Comparison of ENCODE assay signal across 17 cellular contexts in the genomic region with DNA sequence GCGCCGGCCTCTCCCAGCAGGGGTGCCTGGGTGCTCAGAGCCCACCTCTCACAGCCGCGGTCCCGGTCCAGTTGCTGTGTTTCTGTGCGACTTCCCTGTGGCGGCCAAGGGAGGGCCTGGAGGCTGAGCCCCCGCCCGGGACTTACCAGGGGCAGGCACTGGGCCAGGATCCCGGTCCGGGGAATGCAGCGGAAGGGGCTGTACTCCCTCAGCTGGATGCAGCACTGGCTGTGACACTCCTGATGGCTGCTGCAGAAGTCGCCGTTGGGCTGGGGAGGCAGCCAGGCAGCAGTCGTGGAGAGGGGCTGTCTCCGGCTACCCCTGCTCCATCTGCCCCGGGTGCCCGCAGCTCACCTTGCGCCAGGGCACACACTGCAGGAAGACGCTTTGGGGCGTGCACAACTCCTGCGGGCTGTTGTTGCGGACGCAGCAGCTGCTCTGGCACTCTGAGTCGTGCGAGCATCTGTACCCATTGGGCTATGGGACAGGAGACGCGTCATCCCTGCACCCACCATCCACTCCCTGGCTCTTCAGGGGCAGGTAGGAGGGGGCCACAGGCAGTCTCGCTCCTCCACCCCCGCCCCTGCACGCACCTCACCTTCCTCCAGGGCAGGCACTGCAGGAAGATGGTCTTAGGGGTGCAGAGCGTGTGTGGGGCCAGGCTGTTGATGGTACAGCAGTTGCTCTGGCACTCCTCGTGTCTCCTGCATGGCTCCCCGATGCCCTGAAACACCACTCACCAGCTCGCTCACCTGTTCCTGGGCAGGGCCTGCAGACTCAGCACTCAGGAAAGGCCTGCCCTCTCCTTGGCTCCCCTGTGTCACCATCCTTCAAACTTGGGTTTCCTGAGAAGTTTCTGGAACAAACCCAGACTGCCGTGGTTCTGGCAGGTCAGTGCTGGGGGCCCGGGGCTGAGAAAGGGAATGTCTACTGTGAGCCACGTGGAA. TPM values are rescaled to one million over a fixed set of nuclear protein-coding genes. Genes with fewer than 3 reads are reported as not detected.
DNase-seq lines count a peak whose midpoint lies in the region; ATAC-seq, FAIRE-seq and TF ChIP-seq lines count a peak whose summit lies in the region.
"Had no signal": no experiment of that assay in that cellular context is flagged by ENCODE, and none has a peak within 500 bp of the region (broad histone marks: within the 10 kb centered on the region; RNA-seq: fewer than 3 reads in every experiment).

No MANE protein-coding gene starts in this region.

- peaks cover 45% of the 10 kb centered on the region for H3K27me3 ChIP-seq in CD4-positive, alpha-beta T cell (ENCODE audit: control insufficient read depth, insufficient read depth, low read length)
- H3K27me3 ChIP-seq in adrenal gland (peaks cover 37% of the 10 kb centered on the region), left ventricle myocardium inferior (ENCODE audit: low read depth) (peaks cover 90% of the 10 kb centered on the region), neuronal stem cell (ENCODE audit: control insufficient read depth in 3 of 3, insufficient read depth in 3 of 3, low read depth in 1 of 3, low read length in 3 of 3) (peaks cover 0 to 40% (median 19%) of the 10 kb centered on the region in 3 experiments)

- 44 to 61% (median 52%) methylated on average over 9 to 38 of the region's 38 CpGs for WGBS in adrenal gland, 4 donors
- no CpG with 5 or more reads among the region's 38 CpGs for WGBS in neuronal stem cell (ENCODE audit: extremely low coverage in 2 of 2, insufficient read length in 2 of 2, insufficient replicate concordance in 1 of 2), 2 donors

- H3K4me3 Mint-ChIP-seq in CD4-positive, alpha-beta T cell = no peak overlapping the region
- H3K4me3 Mint-ChIP-seq in natural killer cell = no peak overlapping the region
- H3K4me3 Mint-ChIP-seq in activated CD8-positive, alpha-beta T cell treated with anti-CD3 and anti-CD28 coated beads, Interleukin-2, amount 10 ng/mL, durations not matched to agents 7 days and 5 days = no peak overlapping the region
- H3K4me3 Mint-ChIP-seq: IgD-negative memory B cell, immature natural killer cell had no signal

- peak overlapping the region; percentile 45 for H3K23ac ChIP-seq in neuronal stem cell (ENCODE audit: low read depth, low read length, poor library complexity)

- intact Hi-C loops in CD4-positive, alpha-beta T cell (cut with DNase I, micrococcal nuclease) = no loop called here
- intact Hi-C loops in adrenal gland (cut with DNase I) (no loop called here), left ventricle myocardium inferior (cut with micrococcal nuclease) (no loop called here), natural killer cell (cut with micrococcal nuclease) (no loop called here)

- H2BK120ac ChIP-seq in neuronal stem cell (ENCODE audit: low read depth, low read length) = no peak overlapping the region

- no peaks in the 10 kb centered on the region for H3K79me1 ChIP-seq in neuronal stem cell (ENCODE audit: low read depth, low read length)

- no peak overlapping the region for H3K4ac ChIP-seq in neuronal stem cell (ENCODE audit: low read length)

- TF ChIP-seq POLR2A in adrenal gland (IDR thresholded peaks at IDR 0.05) (no peak), H54 (IDR thresholded peaks at IDR 0.05; ENCODE audit: low read depth, low read length) (no peak)

- peak overlapping the region; percentile 72 for H4K91ac ChIP-seq in neuronal stem cell (ENCODE audit: low read depth, low read length, poor library complexity)

- no peak overlapping the region for H3K27ac ChIP-seq in CD4-positive, alpha-beta T cell (ENCODE audit: low read depth, low read length)
- H3K27ac ChIP-seq in adrenal gland (peak overlapping the region in 3 of 5 donors; percentile 53 to 69 (median 64)), left ventricle myocardium inferior (replicated peaks) (peak overlapping the region; percentile 86), neuronal stem cell (replicated peaks; ENCODE audit: low read length) (no peak overlapping the region)
- H3K27ac ChIP-seq: SJSA1 had no signal

- H3K9ac ChIP-seq in neuronal stem cell (ENCODE audit: low read depth, low read length, poor library complexity) = peak overlapping the region; percentile 60

- peak overlapping the region in 1 of 4 donors; percentile 20 for H3K4me3 ChIP-seq in adrenal gland
- H3K4me3 ChIP-seq in left ventricle myocardium inferior = peak overlapping the region; percentile 66
- no peak overlapping the region for H3K4me3 ChIP-seq in neuronal stem cell (ENCODE audit: low read length in 2 of 2)
- H3K4me3 ChIP-seq: SJSA1 had no signal

- peak overlapping the region; percentile 73 for H2BK12ac ChIP-seq in neuronal stem cell (ENCODE audit: low read length)

- H3K27ac Mint-ChIP-seq in CD4-positive, alpha-beta T cell = no peak overlapping the region
- no peak overlapping the region for H3K27ac Mint-ChIP-seq in natural killer cell
- H3K27ac Mint-ChIP-seq in activated CD8-positive, alpha-beta T cell treated with anti-CD3 and anti-CD28 coated beads, Interleukin-2, amount 10 ng/mL, durations not matched to agents 7 days and 5 days = no peak overlapping the region
- H3K27ac Mint-ChIP-seq: IgD-negative memory B cell, immature natural killer cell had no signal

- peaks cover 59% of the 10 kb centered on the region for H3K27me3 Mint-ChIP-seq in CD4-positive, alpha-beta T cell
- H3K27me3 Mint-ChIP-seq in natural killer cell (ENCODE audit: low read depth in 2 of 2) = peaks cover 17 to 39% of the 10 kb centered on the region in 2 donors
- peaks cover 51% of the 10 kb centered on the region for H3K27me3 Mint-ChIP-seq in activated CD8-positive, alpha-beta T cell treated with anti-CD3 and anti-CD28 coated beads, Interleukin-2, amount 10 ng/mL, durations not matched to agents 7 days and 5 days (ENCODE audit: low read depth)

- peak overlapping the region; percentile 25 for H3K14ac ChIP-seq in neuronal stem cell (ENCODE audit: low read length)

- peak overlapping the region; percentile 64 for H2BK15ac ChIP-seq in neuronal stem cell (ENCODE audit: low read length)

- CTCF ChIA-PET in CD4-positive, alpha-beta T cell (lab: Charles Lee) = interaction anchor here (1.7 kb wide), 1 partner anchor 11 kb away, joined by 4 read pairs; no protein-coding TSS in a partner anchor
- CTCF ChIA-PET in GM10248 (lab: Yijun Ruan, JAX) = interaction anchor here (1.1 to 1.8 kb wide), 3 partner anchors 10 to 189 kb away, joined by 4 to 6 read pairs (median 5); no protein-coding TSS in a partner anchor
- CTCF ChIA-PET in activated CD8-positive, alpha-beta T cell treated with anti-CD3 and anti-CD28 coated beads, Interleukin-2, amount 10 ng/mL, durations not matched to agents 7 days and 5 days (lab: Charles Lee) = no interaction called here

- no peak for DNase-seq in CD4-positive, alpha-beta T cell
- DNase-seq in adrenal gland = peak in 4 of 7 donors; percentile 36 to 69 (median 56)
- peak; percentile 64 for DNase-seq in left ventricle myocardium inferior
- DNase-seq in neuronal stem cell (ENCODE audit: low spot score) = no peak
- no peak for DNase-seq in H54 (ENCODE audit: insufficient read length, low spot score)
- DNase-seq in GM10248 (ENCODE audit: extremely low spot score) = no peak
- no peak for DNase-seq in natural killer cell
- DNase-seq in activated CD8-positive, alpha-beta T cell treated with anti-CD3 and anti-CD28 coated beads, Interleukin-2, amount 10 ng/mL, durations not matched to agents 7 days and 5 days = no peak
- DNase-seq: anterior cingulate cortex; GF-D8; immature natural killer cell; NCI-H1048; stimulated activated CD4-positive, alpha-beta T cell treated with anti-CD3 and anti-CD28 coated beads, Interleukin-4, amount 100 ng/mL, for 24 hours had no signal

- no peak overlapping the region for H3K4me2 ChIP-seq in neuronal stem cell (ENCODE audit: insufficient read depth, low read length, poor library complexity, severe bottlenecking)

- no peaks in the 10 kb centered on the region for H3K9me3 ChIP-seq in CD4-positive, alpha-beta T cell (ENCODE audit: control insufficient read depth, low read length)
- H3K9me3 ChIP-seq in adrenal gland (replicated peaks in 1 of 3) (no peaks in the 10 kb centered on the region), left ventricle myocardium inferior (replicated peaks) (no peaks in the 10 kb centered on the region), neuronal stem cell (replicated peaks in 1 of 2; ENCODE audit: control insufficient read depth in 2 of 2, insufficient read depth in 1 of 2, low read depth in 1 of 2, low read length in 2 of 2) (no peaks in the 10 kb centered on the region)
- H3K9me3 ChIP-seq: SJSA1 had no signal

- ATAC-seq in CD4-positive, alpha-beta T cell (ENCODE audit: poor library complexity) = peak; percentile 30
- no peak for ATAC-seq in natural killer cell
- no peak for ATAC-seq in activated CD8-positive, alpha-beta T cell treated with anti-CD3 and anti-CD28 coated beads, Interleukin-2, amount 10 ng/mL, durations not matched to agents 7 days and 5 days

- no peak overlapping the region for H4K8ac ChIP-seq in neuronal stem cell (ENCODE audit: low read depth, low read length)

- H2AFZ ChIP-seq in neuronal stem cell (ENCODE audit: low read length) = no peak overlapping the region

- TF ChIP-seq CTCF in CD4-positive, alpha-beta T cell (IDR thresholded peaks at IDR 0.05) = no peak
- TF ChIP-seq CTCF in adrenal gland (IDR thresholded peaks at IDR 0.05) = peak in 1 of 6 experiments; percentile 4
- no peak for TF ChIP-seq CTCF in left ventricle myocardium inferior (IDR thresholded peaks at IDR 0.05; ENCODE audit: borderline replicate concordance)
- no peak for TF ChIP-seq CTCF in GM10248 (IDR thresholded peaks at IDR 0.05; ENCODE audit: control extremely low read depth, extremely low read depth, low read depth, missing control alignments)
- no peak for TF ChIP-seq CTCF in natural killer cell (IDR thresholded peaks at IDR 0.05)

- peaks cover 12% of the 10 kb centered on the region for H3K4me1 Mint-ChIP-seq in CD4-positive, alpha-beta T cell (ENCODE audit: low read depth)
- peaks cover 0 to 15% of the 10 kb centered on the region in 2 donors for H3K4me1 Mint-ChIP-seq in natural killer cell
- peaks cover 18% of the 10 kb centered on the region for H3K4me1 Mint-ChIP-seq in activated CD8-positive, alpha-beta T cell treated with anti-CD3 and anti-CD28 coated beads, Interleukin-2, amount 10 ng/mL, durations not matched to agents 7 days and 5 days (ENCODE audit: low read depth)

- H3K36me3 ChIP-seq in adrenal gland (replicated peaks in 1 of 2) (no peaks in the 10 kb centered on the region), left ventricle myocardium inferior (no peaks in the 10 kb centered on the region), neuronal stem cell (replicated peaks in 1 of 2; ENCODE audit: control insufficient read depth in 2 of 2, insufficient read depth in 2 of 2, low read length in 2 of 2) (no peaks in the 10 kb centered on the region)
- H3K36me3 ChIP-seq: SJSA1 had no signal

- no peaks in the 10 kb centered on the region for H3K36me3 Mint-ChIP-seq in CD4-positive, alpha-beta T cell (ENCODE audit: low read depth)
- no peaks in the 10 kb centered on the region for H3K36me3 Mint-ChIP-seq in natural killer cell
- H3K36me3 Mint-ChIP-seq in activated CD8-positive, alpha-beta T cell treated with anti-CD3 and anti-CD28 coated beads, Interleukin-2, amount 10 ng/mL, durations not matched to agents 7 days and 5 days (ENCODE audit: low read depth) = no peaks in the 10 kb centered on the region
- H3K36me3 Mint-ChIP-seq: IgD-negative memory B cell, immature natural killer cell had no signal

- peaks cover 0 to 6% of the 10 kb centered on the region in 2 donors for H3K4me1 ChIP-seq in adrenal gland (replicated peaks in 1 of 2)
- peaks cover 39% of the 10 kb centered on the region for H3K4me1 ChIP-seq in left ventricle myocardium inferior
- H3K4me1 ChIP-seq in neuronal stem cell (ENCODE audit: control insufficient read depth in 2 of 2, insufficient read depth in 1 of 2, low read depth in 1 of 2, low read length in 2 of 2) = peaks cover 21 to 43% of the 10 kb centered on the region in 2 donors

- H2BK5ac ChIP-seq in neuronal stem cell (ENCODE audit: low read length) = peak overlapping the region; percentile 53

- POLR2A ChIA-PET in CD4-positive, alpha-beta T cell (lab: Charles Lee) = no interaction called here
- POLR2A ChIA-PET in GM10248 (lab: Yijun Ruan, JAX) = no interaction called here
- POLR2A ChIA-PET in activated CD8-positive, alpha-beta T cell treated with anti-CD3 and anti-CD28 coated beads, Interleukin-2, amount 10 ng/mL, durations not matched to agents 7 days and 5 days (lab: Charles Lee) = no interaction called here

- no peak for FAIRE-seq in H54 (lab: Jason Lieb, UNC)

- no peaks in the 10 kb centered on the region for H3K9me3 Mint-ChIP-seq in CD4-positive, alpha-beta T cell
- H3K9me3 Mint-ChIP-seq in natural killer cell = no peaks in the 10 kb centered on the region
- H3K9me3 Mint-ChIP-seq in activated CD8-positive, alpha-beta T cell treated with anti-CD3 and anti-CD28 coated beads, Interleukin-2, amount 10 ng/mL, durations not matched to agents 7 days and 5 days (ENCODE audit: insufficient read depth) = no peaks in the 10 kb centered on the region
- H3K9me3 Mint-ChIP-seq: IgD-negative memory B cell, immature natural killer cell had no signal

- peak overlapping the region; percentile 79 for H2AK5ac ChIP-seq in neuronal stem cell (ENCODE audit: low read depth, low read length)

- peak overlapping the region; percentile 90 for H3K18ac ChIP-seq in neuronal stem cell (ENCODE audit: low read length)

RNA-seq across cellular contexts. Expression of a gene that starts 6.0 kb away (rescaled TPM):
- not detected for total RNA-seq in CD4-positive, alpha-beta T cell
- total RNA-seq in adrenal gland (1 to 10 TPM in 3 of 8 donors, under 1 TPM in 1, not detected in 4; 0.65 to 1.4 (median 1.4) TPM), left ventricle myocardium inferior (not detected), natural killer cell (not detected)
- 1 to 10 TPM in 1 of 3 donors, under 1 TPM in 1, not detected in 1; 0.88 to 1.2 TPM for polyA plus RNA-seq in adrenal gland
- polyA plus RNA-seq in neuronal stem cell (2013, experiment 1 of 2) = 0.46 TPM
- polyA plus RNA-seq in neuronal stem cell (2013, experiment 2 of 2) = 0.55 TPM
- total RNA-seq in activated CD8-positive, alpha-beta T cell treated with anti-CD3 and anti-CD28 coated beads, Interleukin-2, amount 10 ng/mL, durations not matched to agents 7 days and 5 days = not detected
- total RNA-seq: fibroblast of villous mesenchyme, SJSA1 had no signal
- polyA plus RNA-seq: IgD-negative memory B cell, immature natural killer cell had no signal

RNA-seq across cellular contexts. Expression of a gene that starts 14.2 kb away (rescaled TPM):
- total RNA-seq in CD4-positive, alpha-beta T cell = not detected
- total RNA-seq in adrenal gland = under 1 TPM in 1 of 8 donors, not detected in 7; 0.11 TPM
- 1 to 10 TPM in 1 of 3 donors, under 1 TPM in 1, not detected in 1; 0.44 to 1.9 TPM for polyA plus RNA-seq in adrenal gland
- not detected for total RNA-seq in left ventricle myocardium inferior
- 0.14 TPM for polyA plus RNA-seq in neuronal stem cell (2013, experiment 1 of 2)
- polyA plus RNA-seq in neuronal stem cell (2013, experiment 2 of 2) = 0.11 TPM
- total RNA-seq in natural killer cell = not detected
- not detected for total RNA-seq in activated CD8-positive, alpha-beta T cell treated with anti-CD3 and anti-CD28 coated beads, Interleukin-2, amount 10 ng/mL, durations not matched to agents 7 days and 5 days
- total RNA-seq: fibroblast of villous mesenchyme, renal cortical epithelial cell, SJSA1 had no signal
- polyA plus RNA-seq: IgD-negative memory B cell, immature natural killer cell had no signal

Comparison
In these comparisons a context has a peak if more than half of its experiments do, and no peak if none do; other contexts are left out.
1. DNase-seq: peak in adrenal gland (4 of 7) and left ventricle myocardium inferior (single experiment); none in CD4-positive, alpha-beta T cell (0 of 10), neuronal stem cell (single experiment), H54 (single experiment), GM10248 (single experiment), natural killer cell (single experiment) and activated CD8-positive, alpha-beta T cell treated with anti-CD3 and anti-CD28 coated beads, Interleukin-2, amount 10 ng/mL, durations not matched to agents 7 days and 5 days (single experiment).
2. H3K27ac ChIP-seq: peak in adrenal gland (3 of 5) and left ventricle myocardium inferior (single experiment); none in CD4-positive, alpha-beta T cell (single experiment) and neuronal stem cell (single experiment).